ENCODE assay signal across 31 cellular contexts in the genomic region with DNA sequence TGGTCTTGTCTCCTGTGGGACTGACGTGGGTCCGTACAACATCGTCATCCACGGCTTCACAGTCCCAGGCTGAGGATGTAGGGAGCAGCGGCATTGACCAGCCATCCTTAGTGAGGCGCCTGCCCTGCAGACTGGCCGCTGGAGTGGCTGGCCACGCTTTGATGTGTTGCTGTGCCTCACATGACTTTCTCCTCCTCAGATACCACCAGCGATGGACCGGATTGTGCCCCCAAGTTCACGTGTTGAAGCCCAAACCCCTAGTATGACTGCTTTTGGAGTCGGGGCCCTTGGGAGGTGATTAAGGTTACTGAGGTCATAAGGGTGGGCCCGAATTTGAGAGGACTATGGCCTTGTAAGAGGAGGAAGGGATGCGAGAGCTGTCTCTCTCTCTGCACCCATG.
DNase-seq lines count a peak whose midpoint lies in the region; ATAC-seq lines count a peak whose summit lies in the region.
"Had no signal": no experiment of that assay in that cellular context is flagged by ENCODE, and none has a peak within 500 bp of the region (broad histone marks: within the 10 kb centered on the region; RNA-seq: fewer than 3 reads in every experiment).

No MANE protein-coding gene starts in this region.

- no peak overlapping the region for H3K27ac ChIP-seq in neuronal stem cell (replicated peaks; ENCODE audit: low read length)
- H3K27ac ChIP-seq: ascending aorta, cardiac muscle cell, colonic mucosa, gastrocnemius medialis, neural progenitor cell, PC-9, right atrium auricular region, thoracic aorta, VCaP had no signal

- H3K4me1 ChIP-seq in neuronal stem cell (ENCODE audit: control insufficient read depth in 2 of 2, insufficient read depth in 1 of 2, low read depth in 1 of 2, low read length in 2 of 2), result peaks cover 0 to 11% of the 10 kb centered on the region in 2 donors
- H3K4me1 ChIP-seq: ascending aorta, colonic mucosa, gastrocnemius medialis, right atrium auricular region had no signal

- no peaks in the 10 kb centered on the region for H3K36me3 ChIP-seq in neuronal stem cell (replicated peaks in 1 of 2; ENCODE audit: control insufficient read depth in 2 of 2, insufficient read depth in 2 of 2, low read length in 2 of 2)
- H3K36me3 ChIP-seq: ascending aorta, cardiac muscle cell, colonic mucosa, gastrocnemius medialis, neural progenitor cell, right atrium auricular region, thoracic aorta had no signal

- CTCF ChIA-PET in T-cell (lab: Charles Lee), result no interaction called here

- DNase-seq in activated CD8-positive, alpha-beta memory T cell treated with anti-CD3 and anti-CD28 coated beads for 24 hours, result peak; percentile 56
- DNase-seq in activated CD8-positive, alpha-beta memory T cell treated with anti-CD3 and anti-CD28 coated beads, Interleukin-2, amount 50 U/mL, for 48 hours, result no peak
- DNase-seq in T-cell (no peak), neuronal stem cell (ENCODE audit: low spot score) (no peak), kidney glomerular epithelial cell (lab: John Stamatoyannopoulos, UW) (no peak)
- DNase-seq: ACHN; activated CD4-positive, alpha-beta T cell treated with anti-CD3 and anti-CD28 coated beads, Interleukin-2, amount 50 U/mL, for 4 hours; colonic mucosa; DMS 273 treated with DMSO at 0.1 percent for 48 hours; effector CD4-positive, alpha-beta T cell; gastrocnemius medialis; hippocampal formation; left cardiac atrium; mammary epithelial cell; mucosa of descending colon; NCI-H2107; NCI-H345; NCI-H69; PC-9; stimulated activated naive CD4-positive, alpha-beta T cell treated with Interleukin-2 at 50 U/mL for 16 hours; T1000 had no signal

- no peak overlapping the region for H4K8ac ChIP-seq in neuronal stem cell (ENCODE audit: low read depth, low read length)

- no peak overlapping the region for H3K9ac ChIP-seq in neuronal stem cell (ENCODE audit: low read depth, low read length, poor library complexity)
- H3K9ac ChIP-seq: neural progenitor cell had no signal

- no peak overlapping the region for H2AFZ ChIP-seq in neuronal stem cell (ENCODE audit: low read length)
- H2AFZ ChIP-seq: neural progenitor cell, PC-9 had no signal

- no peak overlapping the region for H3K18ac ChIP-seq in neuronal stem cell (ENCODE audit: low read length)

- H3K14ac ChIP-seq in neuronal stem cell (ENCODE audit: low read length), result no peak overlapping the region

- H3K36me3 Mint-ChIP-seq in T-cell, result peaks cover 7% of the 10 kb centered on the region
- peaks cover 5% of the 10 kb centered on the region for H3K36me3 Mint-ChIP-seq in activated naive CD8-positive, alpha-beta T cell
- H3K36me3 Mint-ChIP-seq: neural progenitor cell had no signal

- no peaks in the 10 kb centered on the region for H3K79me1 ChIP-seq in neuronal stem cell (ENCODE audit: low read depth, low read length)

- H3K9me3 Mint-ChIP-seq in T-cell, result no peaks in the 10 kb centered on the region
- H3K9me3 Mint-ChIP-seq in activated naive CD8-positive, alpha-beta T cell (ENCODE audit: low read depth), result peaks cover 4% of the 10 kb centered on the region
- H3K9me3 Mint-ChIP-seq: neural progenitor cell had no signal

- H3K27ac Mint-ChIP-seq in T-cell, result peak overlapping the region; percentile 36 to 88
- peak overlapping the region; percentile 99 for H3K27ac Mint-ChIP-seq in activated naive CD8-positive, alpha-beta T cell
- H3K27ac Mint-ChIP-seq: B cell, neural progenitor cell had no signal

- peaks cover 35 to 41% (median 40%) of the 10 kb centered on the region in 3 donors for H3K4me1 Mint-ChIP-seq in T-cell
- peaks cover 48% of the 10 kb centered on the region for H3K4me1 Mint-ChIP-seq in activated naive CD8-positive, alpha-beta T cell (ENCODE audit: low read depth)
- H3K4me1 Mint-ChIP-seq: B cell had no signal

- H2BK5ac ChIP-seq in neuronal stem cell (ENCODE audit: low read length), result peak overlapping the region; percentile 40

- H3K23ac ChIP-seq in neuronal stem cell (ENCODE audit: low read depth, low read length, poor library complexity), result no peak overlapping the region

- H4K91ac ChIP-seq in neuronal stem cell (ENCODE audit: low read depth, low read length, poor library complexity), result no peak overlapping the region

- H2BK12ac ChIP-seq in neuronal stem cell (ENCODE audit: low read length), result no peak overlapping the region

- no peak overlapping the region for H3K4me2 ChIP-seq in neuronal stem cell (ENCODE audit: insufficient read depth, low read length, poor library complexity, severe bottlenecking)
- H3K4me2 ChIP-seq: neural progenitor cell, PC-9, smooth muscle cell had no signal

- H2BK120ac ChIP-seq in neuronal stem cell (ENCODE audit: low read depth, low read length), result no peak overlapping the region

- no peak for ATAC-seq in T-cell (replicated peaks in 1 of 4)
- ATAC-seq in HG03439 (IDR thresholded peaks at IDR 0.05; ENCODE audit: unreplicated experiment), result no peak
- ATAC-seq: gastrocnemius medialis, left cardiac atrium, mucosa of descending colon had no signal

- H3K4me3 Mint-ChIP-seq in T-cell, result no peak overlapping the region
- H3K4me3 Mint-ChIP-seq in activated naive CD8-positive, alpha-beta T cell, result no peak overlapping the region
- H3K4me3 Mint-ChIP-seq: B cell, neural progenitor cell had no signal

- WGBS in neuronal stem cell (ENCODE audit: extremely low coverage in 2 of 2, insufficient read length in 2 of 2, insufficient replicate concordance in 1 of 2), 2 donors, result no CpG with 5 or more reads among the region's 14 CpGs

- POLR2A ChIA-PET in T-cell (lab: Charles Lee), result no interaction called here

- H3K27me3 ChIP-seq in neuronal stem cell (ENCODE audit: control insufficient read depth in 3 of 3, insufficient read depth in 3 of 3, low read depth in 1 of 3, low read length in 3 of 3), result no peaks in the 10 kb centered on the region
- H3K27me3 ChIP-seq: ascending aorta, cardiac muscle cell, colonic mucosa, neural progenitor cell, right atrium auricular region had no signal

- no peak overlapping the region for H2AK5ac ChIP-seq in neuronal stem cell (ENCODE audit: low read depth, low read length)

- H3K9me3 ChIP-seq in neuronal stem cell (replicated peaks in 1 of 2; ENCODE audit: control insufficient read depth in 2 of 2, insufficient read depth in 1 of 2, low read depth in 1 of 2, low read length in 2 of 2), result no peaks in the 10 kb centered on the region
- H3K9me3 ChIP-seq: ascending aorta, colonic mucosa, gastrocnemius medialis, mucosa of descending colon, right atrium auricular region, thoracic aorta had no signal

- H3K4ac ChIP-seq in neuronal stem cell (ENCODE audit: low read length), result peak overlapping the region; percentile 3

- no peak overlapping the region for H2BK15ac ChIP-seq in neuronal stem cell (ENCODE audit: low read length)

- H3K27me3 Mint-ChIP-seq in T-cell, result no peaks in the 10 kb centered on the region
- no peaks in the 10 kb centered on the region for H3K27me3 Mint-ChIP-seq in activated naive CD8-positive, alpha-beta T cell

- no peak overlapping the region for H3K4me3 ChIP-seq in neuronal stem cell (ENCODE audit: low read length in 2 of 2)
- H3K4me3 ChIP-seq: ascending aorta, cardiac muscle cell, colonic mucosa, gastrocnemius medialis, mucosa of descending colon, neural progenitor cell, PC-9, right atrium auricular region, smooth muscle cell, thoracic aorta had no signal
